In genomic region chr18:35458677-35459441, GRCh38 we compare ENCODE assay signal across 8 cellular contexts. TPM values are rescaled to one million over a fixed set of nuclear protein-coding genes. Genes with fewer than 3 reads are reported as not detected.
DNase-seq lines count a peak whose midpoint lies in the region; ATAC-seq, FAIRE-seq and TF ChIP-seq lines count a peak whose summit lies in the region.

No MANE protein-coding gene starts in this region.

- DNase-seq in Kasumi-1 (lab: John Stamatoyannopoulos, UW) (peak; percentile 43 to 45), epithelial cell of proximal tubule (ENCODE audit: low read depth) (peak; percentile 61), nephron progenitor cell (no peak), HPDE6-E6E7 (ENCODE audit: extremely low spot score) (no peak), GM10248 (ENCODE audit: extremely low spot score) (no peak), GM12891 (ENCODE audit: insufficient read length, low spot score) (no peak), NCI-H69 (lab: John Stamatoyannopoulos, UW) (no peak)

- H3K27ac Mint-ChIP-seq in nephron progenitor cell: peak overlapping the region; percentile 86

- no peak overlapping the region for H3K4me3 ChIP-seq in epithelial cell of proximal tubule (ENCODE audit: low read depth, low read length)

- CTCF ChIA-PET in GM10248 (lab: Yijun Ruan, JAX): interaction anchor here (1.3 to 1.7 kb wide), 3 partner anchors 12 to 22 kb away, joined by 3 read pairs; no protein-coding TSS in a partner anchor

- peak overlapping the region; percentile 28 for H3K4me3 Mint-ChIP-seq in nephron progenitor cell

- no peaks in the 10 kb centered on the region for H3K9me3 Mint-ChIP-seq in nephron progenitor cell

- peak; percentile 73 for ATAC-seq in GM19023 (IDR thresholded peaks at IDR 0.05; ENCODE audit: unreplicated experiment)

- no peaks in the 10 kb centered on the region for H3K36me3 Mint-ChIP-seq in nephron progenitor cell (ENCODE audit: low read depth)

- POLR2A ChIA-PET in GM10248 (lab: Yijun Ruan, JAX): interaction anchor here (0.6 kb wide), 1 partner anchor 398 kb away, joined by 3 read pairs; no protein-coding TSS in a partner anchor

- H3K27me3 Mint-ChIP-seq in nephron progenitor cell (ENCODE audit: low read depth, poor library complexity): peaks cover 7% of the 10 kb centered on the region

- H3K4me1 Mint-ChIP-seq in nephron progenitor cell: peaks cover 25% of the 10 kb centered on the region

- FAIRE-seq in GM12891 (lab: Jason Lieb, UNC): no peak

- TF ChIP-seq POLR2A in GM12891 (IDR thresholded peaks at IDR 0.05; ENCODE audit: low read depth, low read length): no peak

- TF ChIP-seq CTCF in epithelial cell of proximal tubule (conservative IDR thresholded peaks at IDR 0.05; ENCODE audit: low read depth, low read length) (no peak), nephron progenitor cell (IDR thresholded peaks at IDR 0.05) (no peak), GM10248 (IDR thresholded peaks at IDR 0.05; ENCODE audit: control extremely low read depth, extremely low read depth, low read depth, missing control alignments) (no peak)

TF ChIP-seq in GM12891, 5 proteins besides CTCF, POLR2A, EP300 and RAD21:
- TF ChIP-seq TAF1 (IDR thresholded peaks at IDR 0.05; ENCODE audit: low read depth, low read length): no peak
- TF ChIP-seq POLR2AphosphoS5 (IDR thresholded peaks at IDR 0.05; ENCODE audit: low read depth, low read length): no peak
- no peak for TF ChIP-seq SPI1 (IDR thresholded peaks at IDR 0.05; ENCODE audit: low read depth, low read length)
- TF ChIP-seq PAX5 (IDR thresholded peaks at IDR 0.05; ENCODE audit: insufficient read depth, low read length, severe bottlenecking): no peak

RNA-seq across cellular contexts. Expression of gene INO80C, which starts 38.9 kb away (rescaled TPM):
- total RNA-seq in epithelial cell of proximal tubule: 8.3 and 19.0 TPM in 2 replicates
- polyA plus RNA-seq in GM12891 (2012; ENCODE audit: low read depth, missing spikeins): 22.4 TPM

Comparison
In these comparisons a context has a peak if more than half of its experiments do, and no peak if none do; other contexts are left out.
1. DNase-seq: peak in Kasumi-1 (2 of 2) and epithelial cell of proximal tubule (single experiment); none in nephron progenitor cell (single experiment), HPDE6-E6E7 (single experiment), GM10248 (single experiment), GM12891 (single experiment) and NCI-H69 (single experiment).